ENCODE assay signal across 9 cellular contexts in the genomic region with DNA sequence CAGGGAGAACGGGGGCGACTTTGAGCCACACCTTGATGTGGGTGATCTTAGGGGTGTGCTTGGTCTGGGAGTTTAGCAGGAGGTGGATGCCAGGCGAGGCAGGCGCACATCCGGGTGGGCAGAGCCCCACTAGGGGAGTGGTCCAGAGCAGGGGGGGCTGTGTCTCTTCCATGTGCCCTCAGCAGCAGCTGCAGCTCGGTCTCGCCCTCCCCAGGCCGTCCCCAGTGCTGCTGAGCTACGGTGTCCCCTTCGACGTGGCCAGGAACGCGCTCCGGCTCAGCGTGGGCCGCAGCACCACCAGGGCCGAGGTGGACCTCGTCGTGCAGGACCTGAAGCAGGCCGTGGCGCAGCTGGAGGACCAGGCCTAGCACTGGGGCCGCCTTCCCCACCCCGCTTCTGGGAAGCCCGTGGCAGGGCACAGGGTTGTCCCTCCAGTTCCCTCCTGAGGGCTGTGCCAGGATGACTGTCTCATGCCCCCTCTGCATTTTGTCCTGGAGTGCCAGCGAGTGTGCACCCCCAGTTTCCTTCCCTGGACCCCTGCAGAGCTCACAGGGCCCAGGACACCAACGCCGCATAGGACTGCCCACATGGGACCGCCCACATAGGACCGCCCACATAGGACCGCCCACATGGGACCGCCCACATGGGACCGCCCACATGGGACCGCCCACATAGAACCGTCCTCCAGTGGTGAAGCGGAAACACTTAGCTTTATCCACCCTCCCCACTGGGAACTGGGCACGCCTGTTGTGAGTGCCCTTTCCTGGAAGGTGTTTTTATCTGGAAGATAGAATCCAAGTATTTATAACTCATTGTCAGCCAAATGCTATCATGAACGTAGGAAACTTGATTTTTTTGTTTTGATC. TPM values are rescaled to one million over a fixed set of nuclear protein-coding genes. Genes with fewer than 3 reads are reported as not detected.
DNase-seq lines count a peak whose midpoint lies in the region; ATAC-seq and TF ChIP-seq lines count a peak whose summit lies in the region.
"Had no signal": no experiment of that assay in that cellular context is flagged by ENCODE, and none has a peak within 500 bp of the region (broad histone marks: within the 10 kb centered on the region; RNA-seq: fewer than 3 reads in every experiment).

No MANE protein-coding gene starts in this region.

- H3K4me3 ChIP-seq in trophoblast cell (ENCODE audit: low read depth, low read length) (no peak overlapping the region), smooth muscle cell (no peak overlapping the region)

- H4K20me1 ChIP-seq in smooth muscle cell (ENCODE audit: low read depth): no peaks in the 10 kb centered on the region

- in situ Hi-C loops in Caki2 (cut with HindIII; ENCODE audit: low pct_unique_long_range_greater_than_20kb, low sequenced_read_pairs): no loop called here

- no peak overlapping the region for H2BK120ac ChIP-seq in trophoblast cell (ENCODE audit: insufficient read depth, low read length, poor library complexity)

- no peak overlapping the region for H4K91ac ChIP-seq in trophoblast cell (ENCODE audit: low read depth, low read length)

- H3K27me3 ChIP-seq in trophoblast cell (ENCODE audit: insufficient read depth, low read length): no peaks in the 10 kb centered on the region
- H3K27me3 ChIP-seq in smooth muscle cell (ENCODE audit: low read depth): no peaks in the 10 kb centered on the region

- H3K4me1 ChIP-seq in trophoblast cell (ENCODE audit: control insufficient read depth in 1 of 2, insufficient read depth in 2 of 2, low read length in 2 of 2) (no peaks in the 10 kb centered on the region), smooth muscle cell (ENCODE audit: low read depth) (no peaks in the 10 kb centered on the region)

- no peak overlapping the region for H2AK5ac ChIP-seq in trophoblast cell (ENCODE audit: low read length)

- no peak overlapping the region for H2BK5ac ChIP-seq in trophoblast cell (ENCODE audit: low read depth, low read length, poor library complexity)

- no peaks in the 10 kb centered on the region for H3K36me3 ChIP-seq in trophoblast cell (ENCODE audit: control insufficient read depth in 1 of 2, insufficient read depth in 2 of 2, low read length in 2 of 2)
- H3K36me3 ChIP-seq in smooth muscle cell (ENCODE audit: low read depth): no peaks in the 10 kb centered on the region

- TF ChIP-seq CTCF in smooth muscle cell (IDR thresholded peaks at IDR 0.05; ENCODE audit: borderline replicate concordance, insufficient read depth, poor library complexity, severe bottlenecking): no peak

- H3K27ac ChIP-seq in trophoblast cell (ENCODE audit: low read depth, low read length) (no peak overlapping the region), smooth muscle cell (ENCODE audit: low read depth) (no peak overlapping the region)

- no peak overlapping the region for H3K4me2 ChIP-seq in trophoblast cell (ENCODE audit: low read length)
- H3K4me2 ChIP-seq in smooth muscle cell: no peak overlapping the region

- no peak overlapping the region for H3K4ac ChIP-seq in trophoblast cell (ENCODE audit: low read depth, low read length)

- H4K12ac ChIP-seq in trophoblast cell (ENCODE audit: low read depth, low read length): no peak overlapping the region

- H3F3A ChIP-seq in smooth muscle cell (ENCODE audit: low read depth): no peaks in the 10 kb centered on the region

- H3K18ac ChIP-seq in trophoblast cell (ENCODE audit: low read length): no peak overlapping the region

- H4K8ac ChIP-seq in trophoblast cell (ENCODE audit: low read depth, low read length): no peak overlapping the region

- no peak overlapping the region for H2BK12ac ChIP-seq in trophoblast cell (ENCODE audit: low read length)

- DNase-seq in Caki2 (ENCODE audit: low read depth): peak; percentile 91
- peak; percentile 59 for DNase-seq in SW480 (ENCODE audit: low spot score)
- peak; percentile 2 for DNase-seq in fibroblast of the conjunctiva (ENCODE audit: low read depth)
- DNase-seq in trophoblast cell: peak; percentile 75 to 79
- no peak for DNase-seq in smooth muscle cell (lab: John Stamatoyannopoulos, UW; ENCODE audit: unreplicated experiment)

- H3K14ac ChIP-seq in trophoblast cell (ENCODE audit: low read length): no peak overlapping the region

- H2AFZ ChIP-seq in trophoblast cell (ENCODE audit: insufficient read depth, low read length, poor library complexity): no peak overlapping the region
- no peak overlapping the region for H2AFZ ChIP-seq in smooth muscle cell (ENCODE audit: low read depth)

- ATAC-seq in GM19023 (IDR thresholded peaks at IDR 0.05; ENCODE audit: unreplicated experiment) (peak; percentile 70), HG03439 (IDR thresholded peaks at IDR 0.05; ENCODE audit: unreplicated experiment) (peak; percentile 66), HG03457 (IDR thresholded peaks at IDR 0.05; ENCODE audit: unreplicated experiment) (no peak)

- H3K9ac ChIP-seq in trophoblast cell (ENCODE audit: low read length) (no peak overlapping the region), smooth muscle cell (ENCODE audit: low read depth) (no peak overlapping the region)

- H3K79me1 ChIP-seq in trophoblast cell (ENCODE audit: low read length): no peaks in the 10 kb centered on the region

- no peaks in the 10 kb centered on the region for H3K79me2 ChIP-seq in trophoblast cell (ENCODE audit: control insufficient read depth, insufficient read depth, low read length, poor library complexity)
- no peaks in the 10 kb centered on the region for H3K79me2 ChIP-seq in smooth muscle cell (ENCODE audit: low read depth)

- H3K9me3 ChIP-seq in trophoblast cell (ENCODE audit: insufficient read depth, low read depth, low read length): peaks cover 3% of the 10 kb centered on the region
- H3K9me3 ChIP-seq in smooth muscle cell (replicated peaks; ENCODE audit: low read depth): no peaks in the 10 kb centered on the region

- no peak overlapping the region for H3K23ac ChIP-seq in trophoblast cell (ENCODE audit: low read length)

- WGBS in trophoblast cell (ENCODE audit: extremely low coverage, insufficient coverage, insufficient read length): no CpG with 5 or more reads among the region's 37 CpGs
- 78% methylated on average over 37 of the region's 37 CpGs for WGBS in smooth muscle cell (ENCODE audit: low lambda C conversion rate)

RNA-seq across cellular contexts. Expression of gene ESPNL, which starts 1.9 kb away (rescaled TPM):
- 0.10 TPM in 1 of 2 replicates, not detected in the other for total RNA-seq in Caki2 (2014; rRNA removed; shearing (Covaris generic); ENCODE audit: low replicate concordance)
- polyA plus RNA-seq in trophoblast cell (2013): 0.11 TPM in 2 replicates
- 0.04 and 0.31 TPM in 2 replicates for total RNA-seq in smooth muscle cell
- polyA plus RNA-seq in smooth muscle cell: 0.71 TPM in 1 of 2 replicates, not detected in the other

RNA-seq across cellular contexts. Expression of gene SCLY, which starts 37.4 kb away (rescaled TPM):
- 16.7 and 33.8 TPM in 2 replicates for total RNA-seq in Caki2 (2014; rRNA removed; shearing (Covaris generic); ENCODE audit: low replicate concordance)
- polyA plus RNA-seq in trophoblast cell (2013): 7.4 and 7.7 TPM in 2 replicates
- total RNA-seq in smooth muscle cell: 12.9 and 13.4 TPM in 2 replicates
- polyA plus RNA-seq in smooth muscle cell: 7.6 and 10.0 TPM in 2 replicates

RNA-seq across cellular contexts. Expression of gene KLHL30, which starts 40.2 kb away (rescaled TPM):
- 0.91 and 0.96 TPM in 2 replicates for total RNA-seq in Caki2 (2014; rRNA removed; shearing (Covaris generic); ENCODE audit: low replicate concordance)
- 0.11 TPM in 2 replicates for polyA plus RNA-seq in trophoblast cell (2013)
- total RNA-seq in smooth muscle cell: 0.31 and 0.36 TPM in 2 replicates
- polyA plus RNA-seq in smooth muscle cell: 0.17 TPM in 1 of 2 replicates, not detected in the other
- polyA plus RNA-seq: neural cell had no signal
